1 cellular context compared by ENCODE assay signal in genomic region chr1:92356956-92357355, GRCh38.
A peak's percentile ranks its signal among the peaks of the same experiment; 100 is the strongest.
TF ChIP-seq lines count a peak whose summit lies in the region.

No MANE protein-coding gene starts in this region.

TF ChIP-seq in IMR-90, 13 proteins besides CTCF, POLR2A, EP300 and RAD21:
- TF ChIP-seq CEBPB (IDR thresholded peaks at IDR 0.05; ENCODE audit: low read depth, low read length): peak; percentile 92
- TF ChIP-seq MXI1 (IDR thresholded peaks at IDR 0.05; ENCODE audit: borderline replicate concordance, low read depth, low read length): no peak
- no peak for TF ChIP-seq RFX5 (IDR thresholded peaks at IDR 0.05; ENCODE audit: low read depth, low read length)
- TF ChIP-seq BHLHE40 (IDR thresholded peaks at IDR 0.05; ENCODE audit: low read depth, low read length): 0 out of 2 replicates have a peak, but pooled peaks have one; percentile 23
- TF ChIP-seq FOS (IDR thresholded peaks at IDR 0.05; ENCODE audit: low read depth, low read length): peak; percentile 74; the same call in 1 of the 2 replicates
